ENCODE assay signal across 23 cellular contexts in genomic region chr6:157586476-157587126, GRCh38.
"Had no signal": no experiment of that assay in that cellular context is flagged by ENCODE, and none has a peak within 500 bp of the region (broad histone marks: within the 10 kb centered on the region; RNA-seq: fewer than 3 reads in every experiment).

No MANE protein-coding gene starts in this region.

- DNase-seq: activated CD4-positive, alpha-beta T cell treated with anti-CD3 and anti-CD28 coated beads for 1 hour; activated CD4-positive, alpha-beta T cell treated with anti-CD3 and anti-CD28 coated beads, Interleukin-2, amount 50 U/mL, for 4 hours; activated effector memory CD4-positive, alpha-beta T cell treated with Interleukin-2 at 50 U/mL for 16 hours; activated naive CD4-positive, alpha-beta T cell treated with anti-CD3 and anti-CD28 coated beads for 36 hours; activated naive CD8-positive, alpha-beta T cell treated with anti-CD3 and anti-CD28 coated beads, Interleukin-2, amount 10 ng/mL, durations not matched to agents 7 days and 5 days; amniotic stem cell; dorsolateral prefrontal cortex; effector memory CD8-positive, alpha-beta T cell; esophagus squamous epithelium; gastrocnemius medialis; left cardiac atrium; natural killer cell; stimulated activated CD4-positive, alpha-beta T cell treated with anti-CD3 and anti-CD28 coated beads, Interleukin-2, amount 100 ng/mL, for 48 hours; stimulated activated naive CD4-positive, alpha-beta T cell treated with Interleukin-2 at 50 U/mL for 16 hours; T-helper 1 cell; upper lobe of right lung had no signal

- H3K4me1 Mint-ChIP-seq: central memory CD8-positive, alpha-beta T cell; mesothelial cell of epicardium had no signal

- H2AFZ ChIP-seq: parathyroid adenoma had no signal

- H3K27me3 Mint-ChIP-seq: activated naive CD8-positive, alpha-beta T cell treated with anti-CD3 and anti-CD28 coated beads, Interleukin-2, amount 10 ng/mL, durations not matched to agents 7 days and 5 days; central memory CD8-positive, alpha-beta T cell; effector memory CD8-positive, alpha-beta T cell had no signal

- H3K4me3 Mint-ChIP-seq: activated naive CD4-positive, alpha-beta T cell treated with anti-CD3 and anti-CD28 coated beads for 36 hours; activated naive CD8-positive, alpha-beta T cell treated with anti-CD3 and anti-CD28 coated beads, Interleukin-2, amount 10 ng/mL, durations not matched to agents 7 days and 5 days; central memory CD8-positive, alpha-beta T cell; effector memory CD8-positive, alpha-beta T cell; mesothelial cell of epicardium; natural killer cell had no signal

- H3K4me1 ChIP-seq: breast epithelium, esophagus squamous epithelium, gastrocnemius medialis, parathyroid adenoma, upper lobe of right lung had no signal

- H3K4me3 ChIP-seq: breast epithelium, dorsolateral prefrontal cortex, esophagus squamous epithelium, gastrocnemius medialis, lung, upper lobe of right lung had no signal

- H3K27ac Mint-ChIP-seq: activated naive CD4-positive, alpha-beta T cell treated with anti-CD3 and anti-CD28 coated beads for 36 hours; mesothelial cell of epicardium; natural killer cell had no signal

- H3K36me3 ChIP-seq: breast epithelium, esophagus squamous epithelium, gastrocnemius medialis, neutrophil, upper lobe of right lung had no signal

- H3K27ac ChIP-seq: breast epithelium, esophagus squamous epithelium, gastrocnemius medialis, neutrophil, parathyroid adenoma, upper lobe of right lung had no signal

- H3K9ac ChIP-seq: parathyroid adenoma had no signal

- H3K27me3 ChIP-seq: breast epithelium, dorsolateral prefrontal cortex, esophagus squamous epithelium, gastrocnemius medialis, neutrophil, upper lobe of right lung had no signal

- ATAC-seq: effector memory CD8-positive, alpha-beta T cell; gastrocnemius medialis; left cardiac atrium; natural killer cell; sciatic nerve; upper lobe of right lung had no signal

- H3K9me3 ChIP-seq: gastrocnemius medialis, upper lobe of right lung had no signal
